ENCODE assay signal across 14 cellular contexts in genomic region chr6:156028310-156029131, GRCh38.
A peak's percentile ranks its signal among the peaks of the same experiment; 100 is the strongest.
DNase-seq lines count a peak whose midpoint lies in the region; ATAC-seq, FAIRE-seq and TF ChIP-seq lines count a peak whose summit lies in the region.
"Had no signal": no experiment of that assay in that cellular context is flagged by ENCODE, and none has a peak within 500 bp of the region (broad histone marks: within the 10 kb centered on the region; RNA-seq: fewer than 3 reads in every experiment).

No MANE protein-coding gene starts in this region.

- H3K18ac ChIP-seq in mesenchymal stem cell (ENCODE audit: low read depth in 1 of 2, low read length in 2 of 2) = no peak overlapping the region

- no peak for ATAC-seq in GM21576 (IDR thresholded peaks at IDR 0.05; ENCODE audit: unreplicated experiment)
- ATAC-seq: gastroesophageal sphincter, psoas muscle had no signal

- H3K23ac ChIP-seq in mesenchymal stem cell (ENCODE audit: low read length in 2 of 2) = no peak overlapping the region

- peak overlapping the region; percentile 48 for H3K4me3 Mint-ChIP-seq in activated CD4-positive, alpha-beta memory T cell treated with anti-CD3 and anti-CD28 coated beads for 36 hours

- peak overlapping the region; percentile 72 for H2AFZ ChIP-seq in mesenchymal stem cell (ENCODE audit: low read depth, low read length)

- H3K9ac ChIP-seq in mesenchymal stem cell (ENCODE audit: low read length) = no peak overlapping the region

- H2AK5ac ChIP-seq in mesenchymal stem cell (ENCODE audit: low read length, severe bottlenecking) = no peak overlapping the region

- no peak overlapping the region for H4K8ac ChIP-seq in mesenchymal stem cell (ENCODE audit: low read length)

- no peak for FAIRE-seq in HTR-8/SVneo (lab: Jason Lieb, UNC)
- FAIRE-seq: colon had no signal

- CTCF ChIA-PET in BJ (lab: Yijun Ruan, JAX) = no interaction called here
- CTCF ChIA-PET in activated CD4-positive, alpha-beta memory T cell treated with anti-CD3 and anti-CD28 coated beads for 36 hours (lab: Charles Lee) = no interaction called here

- no peak overlapping the region for H3K14ac ChIP-seq in mesenchymal stem cell (ENCODE audit: low read length in 2 of 2)

- peaks cover 61% of the 10 kb centered on the region for H3K9me3 ChIP-seq in mesenchymal stem cell (ENCODE audit: control insufficient read depth, low read length)

- no peaks in the 10 kb centered on the region for H3K79me1 ChIP-seq in mesenchymal stem cell (replicated peaks; ENCODE audit: low read length, poor library complexity, severe bottlenecking)

- H3K4me1 ChIP-seq in mesenchymal stem cell (ENCODE audit: control insufficient read depth, insufficient read depth, low read depth, low read length) = no peaks in the 10 kb centered on the region
- H3K4me1 ChIP-seq: psoas muscle, upper lobe of left lung had no signal

- WGBS in mesenchymal stem cell = 72% methylated on average over 15 of the region's 15 CpGs

- H3K27ac Mint-ChIP-seq in activated CD4-positive, alpha-beta memory T cell treated with anti-CD3 and anti-CD28 coated beads for 36 hours = peak overlapping the region; percentile 86

- H3K27me3 ChIP-seq in BJ (ENCODE audit: control insufficient read depth, insufficient read depth, low read length) = no peaks in the 10 kb centered on the region
- H3K27me3 ChIP-seq in mesenchymal stem cell (ENCODE audit: control insufficient read depth in 1 of 2, insufficient read depth in 1 of 2, low read length in 2 of 2) = no peaks in the 10 kb centered on the region
- H3K27me3 ChIP-seq: gastroesophageal sphincter, upper lobe of left lung had no signal

- no peak for TF ChIP-seq CTCF in BJ (IDR thresholded peaks at IDR 0.05; ENCODE audit: insufficient read depth, low read depth, low read length)

- no peak overlapping the region for H3K4me2 ChIP-seq in mesenchymal stem cell (ENCODE audit: low read length, poor library complexity, severe bottlenecking)

- H3K36me3 ChIP-seq in BJ (ENCODE audit: control insufficient read depth, insufficient read depth, low read length) = no peaks in the 10 kb centered on the region
- H3K36me3 ChIP-seq in mesenchymal stem cell (ENCODE audit: control insufficient read depth in 1 of 2, insufficient read depth in 2 of 2, low read depth in 1 of 2, low read length in 2 of 2) = no peaks in the 10 kb centered on the region
- H3K36me3 ChIP-seq: gastroesophageal sphincter, upper lobe of left lung had no signal

- H2BK15ac ChIP-seq in mesenchymal stem cell (ENCODE audit: low read depth, poor library complexity, severe bottlenecking) = no peak overlapping the region

- H3K27ac ChIP-seq in mesenchymal stem cell (ENCODE audit: low read length, poor library complexity, severe bottlenecking) = no peak overlapping the region
- H3K27ac ChIP-seq: gastroesophageal sphincter, psoas muscle, upper lobe of left lung had no signal

- intact Hi-C loops in activated CD4-positive, alpha-beta memory T cell treated with anti-CD3 and anti-CD28 coated beads for 36 hours (cut with micrococcal nuclease) = no loop called here

- H2BK5ac ChIP-seq in mesenchymal stem cell (ENCODE audit: low read depth, low read length, poor library complexity, severe bottlenecking) = no peak overlapping the region

- H3K4me1 Mint-ChIP-seq in activated CD4-positive, alpha-beta memory T cell treated with anti-CD3 and anti-CD28 coated beads for 36 hours (ENCODE audit: low read depth) = peaks cover 13% of the 10 kb centered on the region

- DNase-seq in BJ (ENCODE audit: low read depth) (peak; percentile 24), HT1080 (ENCODE audit: low read depth) (peak; percentile 31), mesenchymal stem cell (peak; percentile 52), middle frontal gyrus (ENCODE audit: extremely low spot score, low spot score) (no peak), T-helper 9 cell (no peak), HTR-8/SVneo (ENCODE audit: insufficient read length, low spot score) (no peak)
- DNase-seq in activated CD4-positive, alpha-beta memory T cell treated with anti-CD3 and anti-CD28 coated beads for 36 hours = peak; percentile 21
- DNase-seq: DMS153, NCI-H1092 treated with DMSO at 0.1 percent for 48 hours, psoas muscle, upper lobe of left lung had no signal

- no peak overlapping the region for H4K91ac ChIP-seq in mesenchymal stem cell (ENCODE audit: low read length)

- peak overlapping the region; percentile 44 for H2BK120ac ChIP-seq in mesenchymal stem cell (ENCODE audit: low read depth, low read length)

- H3K36me3 Mint-ChIP-seq in activated CD4-positive, alpha-beta memory T cell treated with anti-CD3 and anti-CD28 coated beads for 36 hours = peaks cover 4% of the 10 kb centered on the region

- no peak overlapping the region for H3K4ac ChIP-seq in mesenchymal stem cell (ENCODE audit: low read depth in 1 of 2, low read length in 2 of 2)

- H3K4me3 ChIP-seq in BJ (ENCODE audit: low read depth, low read length) (no peak overlapping the region), mesenchymal stem cell (ENCODE audit: insufficient read depth in 1 of 2, low read depth in 1 of 2, low read length in 2 of 2) (no peak overlapping the region)
- H3K4me3 ChIP-seq: gastroesophageal sphincter, psoas muscle, upper lobe of left lung had no signal

- H2BK12ac ChIP-seq in mesenchymal stem cell (ENCODE audit: low read length in 2 of 2) = no peak overlapping the region

- POLR2A ChIA-PET in BJ (lab: Charles Lee) = no interaction called here
- POLR2A ChIA-PET in activated CD4-positive, alpha-beta memory T cell treated with anti-CD3 and anti-CD28 coated beads for 36 hours (lab: Charles Lee) = no interaction called here

- H3K9me3 Mint-ChIP-seq in activated CD4-positive, alpha-beta memory T cell treated with anti-CD3 and anti-CD28 coated beads for 36 hours = peaks cover 31% of the 10 kb centered on the region

- no peaks in the 10 kb centered on the region for H3K27me3 Mint-ChIP-seq in activated CD4-positive, alpha-beta memory T cell treated with anti-CD3 and anti-CD28 coated beads for 36 hours

Comparison
In these comparisons a context has a peak if more than half of its experiments do, and no peak if none do; other contexts are left out.
1. DNase-seq: peak in BJ (single experiment), HT1080 (single experiment), activated CD4-positive, alpha-beta memory T cell treated with anti-CD3 and anti-CD28 coated beads for 36 hours (single experiment) and mesenchymal stem cell (single experiment); none in middle frontal gyrus (single experiment), T-helper 9 cell (single experiment) and HTR-8/SVneo (single experiment).